ENCODE assay signal across 33 cellular contexts in the genomic region with DNA sequence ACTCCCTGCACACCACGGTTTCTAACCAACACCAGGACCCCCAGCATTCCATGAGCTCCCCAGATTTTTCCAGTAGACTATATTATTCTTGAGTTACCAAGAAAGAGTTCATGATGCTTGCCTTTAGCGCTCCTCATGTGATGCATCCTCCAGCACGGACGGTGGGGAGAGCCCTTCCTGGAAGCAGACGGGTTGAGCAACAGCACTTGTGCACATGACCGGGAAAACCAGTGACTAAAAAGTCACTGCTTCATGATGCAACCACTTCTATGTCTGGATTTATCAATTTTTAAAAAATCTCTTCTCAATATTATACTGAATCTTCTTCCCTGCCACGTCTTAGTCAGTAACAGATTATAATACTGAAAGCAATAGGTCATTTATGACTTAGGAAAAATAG. TPM values are rescaled to one million over a fixed set of nuclear protein-coding genes. Genes with fewer than 3 reads are reported as not detected.
"Had no signal": no experiment of that assay in that cellular context is flagged by ENCODE, and none has a peak within 500 bp of the region (broad histone marks: within the 10 kb centered on the region; RNA-seq: fewer than 3 reads in every experiment).

No MANE protein-coding gene starts in this region.

- H3K9me3 Mint-ChIP-seq: activated CD4-positive, alpha-beta T cell treated with anti-CD3 and anti-CD28 coated beads, Interleukin-2, amount 10 ng/mL, durations not matched to agents 7 days and 5 days; activated CD8-positive, alpha-beta T cell treated with anti-CD3 and anti-CD28 coated beads for 36 hours; activated T-cell treated with anti-CD3 and anti-CD28 coated beads, Interleukin-2, amount 50 U/mL, for 4 hours; activated T-helper 17 cell treated with anti-CD3 and anti-CD28 coated beads, Interleukin-2, amount 50 U/mL, for 72 hours; central memory CD8-positive, alpha-beta T cell; T-helper 2 cell treated with Interferon-gamma antibody and Interleukin-4, amounts not matched to agents 5 μg/mL and 100 μg/mL, for 36 hours had no signal

- H3K4me1 ChIP-seq: esophagus squamous epithelium, gastrocnemius medialis, heart left ventricle had no signal

- H3K27ac Mint-ChIP-seq: activated CD4-positive, alpha-beta T cell treated with anti-CD3 and anti-CD28 coated beads, Interleukin-2, amount 10 ng/mL, durations not matched to agents 7 days and 5 days; activated CD8-positive, alpha-beta T cell treated with anti-CD3 and anti-CD28 coated beads for 36 hours; activated naive CD8-positive, alpha-beta T cell; activated T-helper 17 cell treated with anti-CD3 and anti-CD28 coated beads, Interleukin-2, amount 50 U/mL, for 72 hours; effector memory CD8-positive, alpha-beta T cell; T-helper 17 cell; T-helper 2 cell treated with Interferon-gamma antibody and Interleukin-4, amounts not matched to agents 5 μg/mL and 100 μg/mL, for 36 hours had no signal

- H3K27me3 ChIP-seq: brain microvascular endothelial cell, esophagus squamous epithelium, gastrocnemius medialis, heart left ventricle had no signal

- H3K27me3 Mint-ChIP-seq: activated CD4-positive, alpha-beta T cell treated with anti-CD3 and anti-CD28 coated beads, Interleukin-2, amount 10 ng/mL, durations not matched to agents 7 days and 5 days had no signal

- FAIRE-seq: astrocyte, bronchial epithelial cell, colon had no signal

- H3K36me3 Mint-ChIP-seq: activated naive CD8-positive, alpha-beta T cell had no signal

- H3K4me1 Mint-ChIP-seq: activated CD4-positive, alpha-beta T cell treated with anti-CD3 and anti-CD28 coated beads, Interleukin-2, amount 10 ng/mL, durations not matched to agents 7 days and 5 days; activated T-helper 17 cell treated with anti-CD3 and anti-CD28 coated beads, Interleukin-2, amount 50 U/mL, for 72 hours; central memory CD8-positive, alpha-beta T cell; T-helper 17 cell had no signal

- H3K9me3 ChIP-seq: esophagus squamous epithelium, gastrocnemius medialis, heart left ventricle had no signal

- H3K27ac ChIP-seq: brain microvascular endothelial cell, esophagus squamous epithelium, gastrocnemius medialis, heart left ventricle had no signal

- H3K4me3 Mint-ChIP-seq: activated CD4-positive, alpha-beta T cell treated with anti-CD3 and anti-CD28 coated beads, Interleukin-2, amount 10 ng/mL, durations not matched to agents 7 days and 5 days; activated CD8-positive, alpha-beta T cell treated with anti-CD3 and anti-CD28 coated beads for 36 hours; activated naive CD8-positive, alpha-beta T cell; activated T-cell treated with anti-CD3 and anti-CD28 coated beads, Interleukin-2, amount 50 U/mL, for 4 hours; activated T-helper 17 cell treated with anti-CD3 and anti-CD28 coated beads, Interleukin-2, amount 50 U/mL, for 72 hours; central memory CD8-positive, alpha-beta T cell; effector memory CD8-positive, alpha-beta T cell; T-helper 17 cell; T-helper 2 cell treated with Interferon-gamma antibody and Interleukin-4, amounts not matched to agents 5 μg/mL and 100 μg/mL, for 36 hours had no signal

- DNase-seq: activated CD4-positive, alpha-beta T cell treated with anti-CD3 and anti-CD28 coated beads for 1 hour; activated CD4-positive, alpha-beta T cell treated with anti-CD3 and anti-CD28 coated beads for 4 hours; activated CD4-positive, alpha-beta T cell treated with anti-CD3 and anti-CD28 coated beads, Interleukin-2, amount 10 ng/mL, durations not matched to agents 7 days and 5 days; activated CD4-positive, alpha-beta T cell treated with anti-CD3 and anti-CD28 coated beads, Interleukin-2, amount 50 U/mL, for 48 hours; activated CD8-positive, alpha-beta memory T cell treated with anti-CD3 and anti-CD28 coated beads for 24 hours; activated CD8-positive, alpha-beta T cell treated with anti-CD3 and anti-CD28 coated beads for 36 hours; activated effector memory CD4-positive, alpha-beta T cell treated with Interleukin-2 at 50 U/mL for 16 hours; activated gamma-delta T cell treated with Interleukin-2 at 50 U/mL for 16 hours; activated naive CD4-positive, alpha-beta T cell treated with anti-CD3 and anti-CD28 coated beads, Interleukin-2, amount 50 U/mL, for 16 hours; activated naive CD4-positive, alpha-beta T cell treated with Interleukin-2 at 50 U/mL for 16 hours; activated T-cell treated with anti-CD3 and anti-CD28 coated beads, Interleukin-2, amount 50 U/mL, for 4 hours; amniotic stem cell; anterior cingulate cortex; brain microvascular endothelial cell; cortex of kidney; dermis blood vessel endothelial cell; effector CD4-positive, alpha-beta T cell; effector memory CD8-positive, alpha-beta T cell; esophagus squamous epithelium; foreskin fibroblast; gastrocnemius medialis; glutamatergic neuron; heart left ventricle; T-helper 1 cell; T-helper 17 cell; T1000 had no signal

- H3K4me3 ChIP-seq: esophagus squamous epithelium, gastrocnemius medialis, heart left ventricle had no signal

- ATAC-seq: activated CD8-positive, alpha-beta T cell treated with anti-CD3 and anti-CD28 coated beads for 36 hours; activated T-cell treated with anti-CD3 and anti-CD28 coated beads, Interleukin-2, amount 50 U/mL, for 4 hours; activated T-helper 17 cell treated with anti-CD3 and anti-CD28 coated beads, Interleukin-2, amount 50 U/mL, for 72 hours; effector memory CD8-positive, alpha-beta T cell; gastrocnemius medialis; heart left ventricle; T-helper 17 cell had no signal

- H3K36me3 ChIP-seq: brain microvascular endothelial cell, esophagus squamous epithelium, gastrocnemius medialis, heart left ventricle had no signal

RNA-seq across cellular contexts. Expression of a gene that starts 20.4 kb away (rescaled TPM):
- total RNA-seq: activated CD4-positive, alpha-beta T cell treated with anti-CD3 and anti-CD28 coated beads, Interleukin-2, amount 10 ng/mL, durations not matched to agents 7 days and 5 days; activated CD8-positive, alpha-beta T cell treated with anti-CD3 and anti-CD28 coated beads for 36 hours; activated T-helper 17 cell treated with anti-CD3 and anti-CD28 coated beads, Interleukin-2, amount 50 U/mL, for 72 hours; bronchial epithelial cell had no signal
